9 cellular contexts compared by ENCODE assay signal in genomic region chr20:62376112-62377063, GRCh38. TPM values are rescaled to one million over a fixed set of nuclear protein-coding genes. Genes with fewer than 3 reads are reported as not detected.
A peak's percentile ranks its signal among the peaks of the same experiment; 100 is the strongest.
DNase-seq lines count a peak whose midpoint lies in the region; ATAC-seq and TF ChIP-seq lines count a peak whose summit lies in the region.
"Had no signal": no experiment of that assay in that cellular context is flagged by ENCODE, and none has a peak within 500 bp of the region (broad histone marks: within the 10 kb centered on the region; RNA-seq: fewer than 3 reads in every experiment).

No MANE protein-coding gene starts in this region.

- H3K4me3 Mint-ChIP-seq in CD8-positive, alpha-beta T cell = no peak overlapping the region

- H3K9ac ChIP-seq in IMR-90 (ENCODE audit: low read depth, low read length) (no peak overlapping the region), colonic mucosa (ENCODE audit: low read depth in 2 of 2, low read length in 2 of 2) (no peak overlapping the region)

- DNase-seq in IMR-90 (peak; percentile 32), colonic mucosa (no peak), left kidney (ENCODE audit: low read depth, low spot score) (peak; percentile 95), dermis blood vessel endothelial cell (no peak), lower leg skin (ENCODE audit: low spot score in 2 of 2) (no peak)
- no peak for DNase-seq in activated naive CD4-positive, alpha-beta T cell treated with Interleukin-2 at 50 U/mL for 16 hours
- DNase-seq in CD8-positive, alpha-beta T cell = no peak
- DNase-seq: activated T-cell treated with anti-CD3 and anti-CD28 coated beads, Interleukin-2, amount 50 U/mL, for 1 hour had no signal

- no peak overlapping the region for H4K5ac ChIP-seq in IMR-90 (ENCODE audit: low read depth, low read length)

- CTCF ChIA-PET in IMR-90 (lab: Yijun Ruan, JAX) = interaction anchor here (1.5 kb wide), 1 partner anchor 76 kb away, joined by 6 read pairs; no protein-coding TSS in a partner anchor
- CTCF ChIA-PET in CD8-positive, alpha-beta T cell (lab: Charles Lee) = no interaction called here

- H3K4me3 ChIP-seq in IMR-90 (ENCODE audit: insufficient read depth, low read depth, low read length) = no peak overlapping the region
- H3K4me3 ChIP-seq in colonic mucosa = no peak overlapping the region
- H3K4me3 ChIP-seq in thymus (ENCODE audit: low read length) = no peak overlapping the region
- H3K4me3 ChIP-seq in lower leg skin (ENCODE audit: low read depth, poor library complexity, severe bottlenecking) = no peak overlapping the region
- H3K4me3 ChIP-seq in CD8-positive, alpha-beta T cell (ENCODE audit: low read depth, low read length) = no peak overlapping the region

- peaks cover 0 to 14% of the 10 kb centered on the region in 2 experiments; a peak in 2 of 4 replicates for H3K79me1 ChIP-seq in IMR-90 (ENCODE audit: low read depth in 1 of 2, low read length in 2 of 2)

- TF ChIP-seq CTCF in IMR-90 (conservative IDR thresholded peaks at IDR 0.05; ENCODE audit: low read depth, low read length) = peak; percentile 42
- TF ChIP-seq CTCF in colonic mucosa (IDR thresholded peaks at IDR 0.05) = no peak
- TF ChIP-seq CTCF in lower leg skin (IDR thresholded peaks at IDR 0.05) = no peak
- TF ChIP-seq CTCF in CD8-positive, alpha-beta T cell (IDR thresholded peaks at IDR 0.05) = no peak

- H4K20me1 ChIP-seq in IMR-90 (ENCODE audit: insufficient read depth, low read length) = no peaks in the 10 kb centered on the region

- no peaks in the 10 kb centered on the region for H3K27me3 ChIP-seq in IMR-90 (ENCODE audit: control insufficient read depth, insufficient read depth, low read length)
- H3K27me3 ChIP-seq in colonic mucosa = peaks cover 3% of the 10 kb centered on the region
- H3K27me3 ChIP-seq in thymus (ENCODE audit: control insufficient read depth, insufficient read depth) = no peaks in the 10 kb centered on the region
- no peaks in the 10 kb centered on the region for H3K27me3 ChIP-seq in CD8-positive, alpha-beta T cell (ENCODE audit: insufficient read depth, low read length)

- peak overlapping the region; percentile 17 for H2AK9ac ChIP-seq in IMR-90 (replicated peaks; ENCODE audit: low read depth, low read length, poor library complexity)

- H2BK20ac ChIP-seq in IMR-90 (ENCODE audit: low read depth, low read length) = peak overlapping the region; percentile 44; the same call in 1 of the 2 replicates

- H3K9me3 Mint-ChIP-seq in CD8-positive, alpha-beta T cell = no peaks in the 10 kb centered on the region

- H4K8ac ChIP-seq in IMR-90 (ENCODE audit: low read depth in 2 of 2, low read length in 2 of 2) = peak overlapping the region in 1 of 2 experiments; percentile 19; a peak in 1 of 4 replicates

- H3K9me1 ChIP-seq in IMR-90 (ENCODE audit: insufficient read depth, low read length) = peaks cover 7% of the 10 kb centered on the region; the same call in 1 of the 2 replicates

- in situ Hi-C loops in IMR-90 (cut with MboI; ENCODE audit: low sequenced_read_pairs) = loop anchor here (25.0 kb wide), 1 partner anchor 364 kb away; no protein-coding TSS in a partner anchor

- no peaks in the 10 kb centered on the region for H3K9me3 ChIP-seq in IMR-90 (ENCODE audit: control insufficient read depth, insufficient read depth, low read length)
- no peaks in the 10 kb centered on the region for H3K9me3 ChIP-seq in colonic mucosa
- H3K9me3 ChIP-seq in thymus (ENCODE audit: control insufficient read depth) = no peaks in the 10 kb centered on the region
- no peaks in the 10 kb centered on the region for H3K9me3 ChIP-seq in CD8-positive, alpha-beta T cell (ENCODE audit: low read length)

- H3K56ac ChIP-seq in IMR-90 (ENCODE audit: extremely low read depth, insufficient read depth, low read length) = no peak overlapping the region

- no peaks in the 10 kb centered on the region for H3K4me1 Mint-ChIP-seq in CD8-positive, alpha-beta T cell (ENCODE audit: low read depth)

- ATAC-seq in IMR-90 (ENCODE audit: low read depth) = peak; percentile 27
- ATAC-seq in CD8-positive, alpha-beta T cell = no peak

- H3K4me2 ChIP-seq in IMR-90 (ENCODE audit: low read depth, low read length) = no peak overlapping the region

- peak overlapping the region; percentile 37 for H2BK5ac ChIP-seq in IMR-90 (ENCODE audit: low read depth, low read length, poor library complexity, severe bottlenecking)

- H4K91ac ChIP-seq in IMR-90 (ENCODE audit: insufficient read depth, low read depth, low read length) = peak overlapping the region; percentile 61

- H3K27ac Mint-ChIP-seq in CD8-positive, alpha-beta T cell = no peak overlapping the region

- dilution Hi-C loops in IMR-90 (cut with HindIII; ENCODE audit: low sequenced_read_pairs, unreplicated experiment) = loop anchor here (25.0 kb wide), 1 partner anchor 89 kb away; no protein-coding TSS in a partner anchor

- H3K14ac ChIP-seq in IMR-90 (replicated peaks; ENCODE audit: low read depth, low read length) = no peak overlapping the region

- peaks cover 30% of the 10 kb centered on the region for H3K4me1 ChIP-seq in IMR-90 (ENCODE audit: control insufficient read depth, insufficient read depth, low read length)
- H3K4me1 ChIP-seq in colonic mucosa = no peaks in the 10 kb centered on the region
- no peaks in the 10 kb centered on the region for H3K4me1 ChIP-seq in thymus (ENCODE audit: control insufficient read depth, insufficient read depth, low read length)
- no peaks in the 10 kb centered on the region for H3K4me1 ChIP-seq in CD8-positive, alpha-beta T cell (ENCODE audit: insufficient read depth, low read length)

- peak overlapping the region; percentile 12; the same call in 1 of the 2 replicates for H3K18ac ChIP-seq in IMR-90 (ENCODE audit: low read depth, low read length)

- H3K4ac ChIP-seq in IMR-90 (ENCODE audit: low read depth, low read length) = peak overlapping the region; percentile 83; the same call in 1 of the 2 replicates

- H3K36me3 ChIP-seq in IMR-90 (ENCODE audit: control insufficient read depth, insufficient read depth, low read length) = no peaks in the 10 kb centered on the region
- H3K36me3 ChIP-seq in colonic mucosa = no peaks in the 10 kb centered on the region
- H3K36me3 ChIP-seq in thymus (ENCODE audit: control insufficient read depth, insufficient read depth) = no peaks in the 10 kb centered on the region
- no peaks in the 10 kb centered on the region for H3K36me3 ChIP-seq in CD8-positive, alpha-beta T cell (ENCODE audit: insufficient read depth, low read length)

- 0 out of 2 replicates have a peak overlapping the region, but pooled peaks have one; percentile 33 for H2AK5ac ChIP-seq in IMR-90 (ENCODE audit: low read depth, low read length)

- H2AFZ ChIP-seq in IMR-90 (replicated peaks; ENCODE audit: low read length, poor library complexity) = peak overlapping the region; percentile 26

- intact Hi-C loops in IMR-90 (cut with micrococcal nuclease) = no loop called here
- intact Hi-C loops in colonic mucosa (cut with DNase I) = no loop called here
- intact Hi-C loops in lower leg skin (cut with DNase I; ENCODE audit: low total_unique reads) = no loop called here
- intact Hi-C loops in CD8-positive, alpha-beta T cell (cut with DNase I, micrococcal nuclease) = no loop called here

- H2BK15ac ChIP-seq in IMR-90 (ENCODE audit: low read depth, low read length) = peak overlapping the region; percentile 37; the same call in 1 of the 3 replicates

- 92% methylated on average over 4 of the region's 26 CpGs; no CpG with 5 or more reads in 1 of the 2 experiments for WGBS in IMR-90 (ENCODE audit: extremely low coverage in 2 of 2, insufficient read length in 1 of 2), 2 experiments
- 84% methylated on average over 26 of the region's 26 CpGs for WGBS in thymus
- 56 to 69% methylated on average over 10 to 26 of the region's 26 CpGs for WGBS in lower leg skin, 2 donors

- no peak overlapping the region for H3K27ac ChIP-seq in IMR-90 (ENCODE audit: insufficient read depth, low read length)
- peak overlapping the region; percentile 50 for H3K27ac ChIP-seq in colonic mucosa
- peak overlapping the region; percentile 25 for H3K27ac ChIP-seq in thymus (ENCODE audit: low read depth)
- no peak overlapping the region for H3K27ac ChIP-seq in CD8-positive, alpha-beta T cell (ENCODE audit: low read depth, low read length)

- no peak overlapping the region for H3K23ac ChIP-seq in IMR-90 (ENCODE audit: low read depth, low read length)

- POLR2A ChIA-PET in IMR-90 (lab: Charles Lee; ENCODE audit: unreplicated experiment) = no interaction called here
- POLR2A ChIA-PET in CD8-positive, alpha-beta T cell (lab: Charles Lee) = no interaction called here

- no TSS peak for BruUV-seq in IMR-90 (replicated peaks; lab: Mats Ljungman, UMichigan)

- TF ChIP-seq RAD21 in IMR-90 (IDR thresholded peaks at IDR 0.05; ENCODE audit: low read length) = peak; percentile 39

- no peaks in the 10 kb centered on the region for H3K36me3 Mint-ChIP-seq in CD8-positive, alpha-beta T cell

- TF ChIP-seq POLR2A in IMR-90 (IDR thresholded peaks at IDR 0.05; ENCODE audit: low read depth, low read length) (no peak), lower leg skin (IDR thresholded peaks at IDR 0.05) (no peak)

- H2BK120ac ChIP-seq in IMR-90 (ENCODE audit: low read depth, low read length) = peak overlapping the region; percentile 57

- no peaks in the 10 kb centered on the region for H3K27me3 Mint-ChIP-seq in CD8-positive, alpha-beta T cell (ENCODE audit: low read depth)

RNA-seq across cellular contexts. Expression of gene LAMA5, which starts 9.3 kb away (rescaled TPM):
- total RNA-seq in IMR-90 (2012; rRNA removed) = 0.56 and 0.90 TPM in 2 replicates
- 7.3 and 11.4 TPM in 2 replicates for polyA plus RNA-seq in IMR-90 (2012; rRNA removed)
- 15.0 and 17.8 TPM in 2 replicates for polyA plus RNA-seq in IMR-90 (2012; cell fraction: cytosol; rRNA removed)
- polyA plus RNA-seq in IMR-90 (2012; cell fraction: nucleus; rRNA removed; ENCODE audit: low replicate concordance) = 27.9 and 77.8 TPM in 2 replicates
- 10 to 100 TPM; 32.5 to 35.5 TPM for total RNA-seq in colonic mucosa
- polyA plus RNA-seq in thymus = 155 TPM
- 55.8 and 127 TPM in 2 replicates for total RNA-seq in dermis blood vessel endothelial cell
- 100 to 1,000 TPM; 164 to 427 (median 196) TPM for total RNA-seq in lower leg skin
- 1 to 10 TPM in 1 of 2 experiments, under 1 TPM in 1; 0.28 to 1.1 TPM for total RNA-seq in CD8-positive, alpha-beta T cell

RNA-seq across cellular contexts. Expression of gene RPS21, which starts 10.5 kb away (rescaled TPM):
- 2,710 and 3,846 TPM in 2 replicates for total RNA-seq in IMR-90 (2012; rRNA removed)
- 4,298 and 4,766 TPM in 2 replicates for polyA plus RNA-seq in IMR-90 (2012; rRNA removed)
- 31,826 and 47,741 TPM in 2 replicates for polyA plus RNA-seq in IMR-90 (2012; cell fraction: cytosol; rRNA removed)
- polyA plus RNA-seq in IMR-90 (2012; cell fraction: nucleus; rRNA removed; ENCODE audit: low replicate concordance) = 3,277 and 3,813 TPM in 2 replicates
- 1,000 to 10,000 TPM; 1,359 to 1,579 TPM for total RNA-seq in colonic mucosa
- polyA plus RNA-seq in thymus = 6,072 TPM
- 226 and 1,095 TPM in 2 replicates for total RNA-seq in dermis blood vessel endothelial cell
- 1,000 to 10,000 TPM; 1,664 to 5,734 (median 2,155) TPM for total RNA-seq in lower leg skin
- total RNA-seq in CD8-positive, alpha-beta T cell = 1,000 to 10,000 TPM; 3,441 to 3,445 TPM

RNA-seq across cellular contexts. Expression of gene CABLES2, which starts 30.7 kb away (rescaled TPM):
- total RNA-seq in IMR-90 (2012; rRNA removed) (1.1 and 1.4 TPM in 2 replicates), colonic mucosa (10 to 100 TPM in 1 of 2 donors, 1 to 10 TPM in 1; 7.8 to 10.5 TPM), dermis blood vessel endothelial cell (0.85 and 1.9 TPM in 2 replicates), lower leg skin (1 to 10 TPM; 2.8 to 5.3 (median 3.7) TPM)
- polyA plus RNA-seq in IMR-90 (2012; rRNA removed) (5.1 TPM in 2 replicates), thymus (3.5 TPM)
- 3.6 and 4.4 TPM in 2 replicates for polyA plus RNA-seq in IMR-90 (2012; cell fraction: cytosol; rRNA removed)
- 6.7 and 6.8 TPM in 2 replicates for polyA plus RNA-seq in IMR-90 (2012; cell fraction: nucleus; rRNA removed; ENCODE audit: low replicate concordance)
- total RNA-seq in CD8-positive, alpha-beta T cell = 1 to 10 TPM; 4.5 to 5.1 TPM

RNA-seq across cellular contexts. Expression of gene RBBP8NL, which starts 51.0 kb away (rescaled TPM):
- not detected in 2 replicates for total RNA-seq in IMR-90 (2012; rRNA removed)
- not detected in 2 replicates for polyA plus RNA-seq in IMR-90 (2012; rRNA removed)
- polyA plus RNA-seq in IMR-90 (2012; cell fraction: cytosol; rRNA removed) = not detected in 2 replicates
- not detected in 2 replicates for polyA plus RNA-seq in IMR-90 (2012; cell fraction: nucleus; rRNA removed; ENCODE audit: low replicate concordance)
- total RNA-seq in colonic mucosa = 10 to 100 TPM in 1 of 2 donors, 1 to 10 TPM in 1; 5.9 to 12.5 TPM
- polyA plus RNA-seq in thymus = 0.64 TPM
- total RNA-seq in dermis blood vessel endothelial cell = not detected in 2 replicates
- 1 to 10 TPM; 4.3 to 8.5 (median 6.3) TPM for total RNA-seq in lower leg skin
- total RNA-seq in CD8-positive, alpha-beta T cell = not detected

Comparison
In these comparisons a context has a peak if more than half of its experiments do, and no peak if none do; other contexts are left out.
1. DNase-seq: peak in IMR-90 (single experiment) and left kidney (single experiment); none in colonic mucosa (single experiment), dermis blood vessel endothelial cell (single experiment), activated naive CD4-positive, alpha-beta T cell treated with Interleukin-2 at 50 U/mL for 16 hours (single experiment), lower leg skin (0 of 2) and CD8-positive, alpha-beta T cell (0 of 7).
2. H3K27ac ChIP-seq: peak in colonic mucosa (single experiment) and thymus (single experiment); none in IMR-90 (single experiment) and CD8-positive, alpha-beta T cell (single experiment).
3. RNA of gene LAMA5, which starts 9.3 kb away (total RNA-seq): 164 to 427 TPM in lower leg skin, 55.8 to 127 TPM in dermis blood vessel endothelial cell and 32.5 to 35.5 TPM in colonic mucosa; 0.28 to 1.1 TPM in CD8-positive, alpha-beta T cell and 0.56 to 0.90 TPM in IMR-90; every median in the first group is over 10 times any median in the second.